23 cellular contexts compared by ENCODE assay signal in genomic region chr18:40925071-40925541, GRCh38.
"Had no signal": no experiment of that assay in that cellular context is flagged by ENCODE, and none has a peak within 500 bp of the region (broad histone marks: within the 10 kb centered on the region; RNA-seq: fewer than 3 reads in every experiment).

No MANE protein-coding gene starts in this region.

- H3K27me3 ChIP-seq: right atrium auricular region, stomach had no signal

- ATAC-seq: activated CD4-positive, CD25-positive, alpha-beta regulatory T cell treated with anti-CD3 and anti-CD28 coated beads, Interleukin-2, amount 50 U/mL, for 24 hours; activated CD8-positive, alpha-beta T cell treated with anti-CD3 and anti-CD28 coated beads, Interleukin-2, amount 10 ng/mL, durations not matched to agents 7 days and 5 days; activated T-cell treated with anti-CD3 and anti-CD28 coated beads, Interleukin-2, amount 50 U/mL, for 4 hours; effector memory CD8-positive, alpha-beta T cell had no signal

- H3K4me3 Mint-ChIP-seq: activated CD4-positive, alpha-beta T cell treated with anti-CD3 and anti-CD28 coated beads, Interleukin-2, amount 10 ng/mL, durations not matched to agents 7 days and 5 days; activated CD8-positive, alpha-beta T cell treated with anti-CD3 and anti-CD28 coated beads, Interleukin-2, amount 10 ng/mL, durations not matched to agents 7 days and 5 days; activated T-cell treated with anti-CD3 and anti-CD28 coated beads, Interleukin-2, amount 50 U/mL, for 4 hours; effector memory CD8-positive, alpha-beta T cell; memory B cell; type B pancreatic cell had no signal

- H3K27me3 Mint-ChIP-seq: activated CD4-positive, alpha-beta T cell treated with anti-CD3 and anti-CD28 coated beads, Interleukin-2, amount 10 ng/mL, durations not matched to agents 7 days and 5 days; effector memory CD8-positive, alpha-beta T cell; memory B cell; type B pancreatic cell had no signal

- H3K4me3 ChIP-seq: left ventricle myocardium inferior, prostate gland, right atrium auricular region, stomach had no signal

- H3K27ac Mint-ChIP-seq: activated CD4-positive, alpha-beta T cell treated with anti-CD3 and anti-CD28 coated beads, Interleukin-2, amount 10 ng/mL, durations not matched to agents 7 days and 5 days; activated CD8-positive, alpha-beta T cell treated with anti-CD3 and anti-CD28 coated beads, Interleukin-2, amount 10 ng/mL, durations not matched to agents 7 days and 5 days; effector memory CD8-positive, alpha-beta T cell; memory B cell; type B pancreatic cell had no signal

- H3K27ac ChIP-seq: epithelial cell of prostate, left ventricle myocardium inferior, prostate gland, right atrium auricular region, stomach had no signal

- H3K4me1 ChIP-seq: left ventricle myocardium inferior, prostate gland, right atrium auricular region, stomach had no signal

- H3K4me1 Mint-ChIP-seq: activated CD4-positive, alpha-beta T cell treated with anti-CD3 and anti-CD28 coated beads, Interleukin-2, amount 10 ng/mL, durations not matched to agents 7 days and 5 days; memory B cell had no signal

- DNase-seq: activated CD4-positive, alpha-beta T cell treated with anti-CD3 and anti-CD28 coated beads, Interleukin-2, amount 10 ng/mL, durations not matched to agents 7 days and 5 days; activated CD8-positive, alpha-beta memory T cell treated with anti-CD3 and anti-CD28 coated beads, Interleukin-2, amount 50 U/mL, for 4 hours; activated CD8-positive, alpha-beta T cell treated with anti-CD3 and anti-CD28 coated beads, Interleukin-2, amount 10 ng/mL, durations not matched to agents 7 days and 5 days; activated effector memory CD4-positive, alpha-beta T cell treated with Interleukin-2 at 50 U/mL for 16 hours; activated naive CD4-positive, alpha-beta T cell treated with anti-CD3 and anti-CD28 coated beads, Interleukin-2, amount 50 U/mL, for 16 hours; activated T-cell treated with anti-CD3 and anti-CD28 coated beads, Interleukin-2, amount 50 U/mL, for 4 hours; caudate nucleus; effector memory CD8-positive, alpha-beta T cell; foreskin melanocyte; kidney glomerular epithelial cell; left ventricle myocardium inferior; small intestine; stimulated activated CD4-positive, alpha-beta T cell treated with anti-CD3 and anti-CD28 coated beads, Interleukin-15, amount 100 ng/mL, for 24 hours; stimulated activated CD4-positive, alpha-beta T cell treated with anti-CD3 and anti-CD28 coated beads, Interleukin-2, amount 100 ng/mL, for 48 hours; stomach; T-helper 1 cell; T-helper 9 cell had no signal

- H3K36me3 ChIP-seq: left ventricle myocardium inferior, prostate gland, right atrium auricular region, stomach had no signal

- H3K9me3 Mint-ChIP-seq: activated CD4-positive, alpha-beta T cell treated with anti-CD3 and anti-CD28 coated beads, Interleukin-2, amount 10 ng/mL, durations not matched to agents 7 days and 5 days; type B pancreatic cell had no signal

- H3K9me3 ChIP-seq: left ventricle myocardium inferior, prostate gland, right atrium auricular region, stomach had no signal

- H3K36me3 Mint-ChIP-seq: memory B cell, type B pancreatic cell had no signal
